18 cellular contexts compared by ENCODE assay signal in the genomic region with DNA sequence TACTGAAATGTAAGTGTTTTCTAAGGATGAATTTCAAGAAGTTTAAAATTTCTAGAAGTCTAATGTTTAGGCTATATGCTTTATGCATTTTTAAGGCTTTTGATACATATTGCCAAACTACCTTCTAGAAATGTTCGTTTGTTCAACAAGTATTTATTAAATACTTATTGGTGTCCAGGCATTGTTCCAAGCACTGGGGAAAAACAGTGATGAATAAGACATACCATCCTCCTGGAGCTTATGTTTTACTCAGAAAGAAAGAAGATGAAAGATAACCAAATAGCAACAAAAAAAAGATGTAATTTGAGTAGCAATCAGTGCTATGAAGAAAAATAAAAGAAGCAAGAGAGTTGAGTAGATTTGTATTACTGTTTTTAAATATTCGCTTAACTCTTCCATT.
DNase-seq lines count a peak whose midpoint lies in the region; ATAC-seq and TF ChIP-seq lines count a peak whose summit lies in the region.
"Had no signal": no experiment of that assay in that cellular context is flagged by ENCODE, and none has a peak within 500 bp of the region (broad histone marks: within the 10 kb centered on the region; RNA-seq: fewer than 3 reads in every experiment).

No MANE protein-coding gene starts in this region.

- H2BK120ac ChIP-seq in IMR-90 (ENCODE audit: low read depth, low read length): no peak overlapping the region

- no peak overlapping the region for H3K56ac ChIP-seq in IMR-90 (ENCODE audit: extremely low read depth, insufficient read depth, low read length)

- dilution Hi-C loops in IMR-90 (cut with HindIII; ENCODE audit: low sequenced_read_pairs, unreplicated experiment): no loop called here

- no peaks in the 10 kb centered on the region for H3K36me3 ChIP-seq in IMR-90 (ENCODE audit: control insufficient read depth, insufficient read depth, low read length)
- H3K36me3 ChIP-seq: MG63 had no signal

- no peak overlapping the region for H4K5ac ChIP-seq in IMR-90 (ENCODE audit: low read depth, low read length)

- H3K4me2 ChIP-seq in IMR-90 (ENCODE audit: low read depth, low read length): no peak overlapping the region
- H3K4me2 ChIP-seq: KMS-11 had no signal

- H4K8ac ChIP-seq in IMR-90 (ENCODE audit: low read depth in 2 of 2, low read length in 2 of 2): no peak overlapping the region

- H3K4ac ChIP-seq in IMR-90 (ENCODE audit: low read depth, low read length): no peak overlapping the region

- intact Hi-C loops in IMR-90 (cut with micrococcal nuclease): no loop called here

- WGBS in IMR-90 (ENCODE audit: extremely low coverage in 2 of 2, insufficient read length in 1 of 2), 2 experiments: no CpG with 5 or more reads among the region's 2 CpGs

- POLR2A ChIA-PET in IMR-90 (lab: Charles Lee; ENCODE audit: unreplicated experiment): no interaction called here

- H2BK5ac ChIP-seq in IMR-90 (ENCODE audit: low read depth, low read length, poor library complexity, severe bottlenecking): no peak overlapping the region

- CTCF ChIA-PET in IMR-90 (lab: Yijun Ruan, JAX): no interaction called here

- H3K14ac ChIP-seq in IMR-90 (replicated peaks; ENCODE audit: low read depth, low read length): no peak overlapping the region

- DNase-seq in AG10803 (ENCODE audit: low read depth): peak; percentile 17
- DNase-seq in IMR-90: peak; percentile 73
- peak; percentile 23 for DNase-seq in dedifferentiated amniotic fluid mesenchymal stem cell (ENCODE audit: extremely low spot score)
- peak; percentile 86 for DNase-seq in iris pigment epithelial cell (ENCODE audit: low read depth)
- no peak for DNase-seq in SW 1271 (lab: John Stamatoyannopoulos, UW)
- DNase-seq in LoVo (ENCODE audit: low spot score): no peak
- no peak for DNase-seq in AG20443 (ENCODE audit: low spot score)
- DNase-seq: CD8-positive, alpha-beta memory T cell; DND-41; GF-D8; GOT3; MG63; NCI-H1092 treated with DMSO at 0.1 percent for 48 hours; NCI-H187; NCI-H69; SHP77 treated with DMSO at 0.1 percent for 48 hours had no signal

- no peaks in the 10 kb centered on the region; the same call in 1 of the 2 replicates for H3K9me1 ChIP-seq in IMR-90 (ENCODE audit: insufficient read depth, low read length)

- no peak overlapping the region for H2AFZ ChIP-seq in IMR-90 (replicated peaks; ENCODE audit: low read length, poor library complexity)

- H2BK20ac ChIP-seq in IMR-90 (ENCODE audit: low read depth, low read length): no peak overlapping the region

- no peaks in the 10 kb centered on the region for H3K9me3 ChIP-seq in IMR-90 (ENCODE audit: control insufficient read depth, insufficient read depth, low read length)
- H3K9me3 ChIP-seq: MG63 had no signal

- H2AK5ac ChIP-seq in IMR-90 (ENCODE audit: low read depth, low read length): no peak overlapping the region

- TF ChIP-seq RAD21 in IMR-90 (IDR thresholded peaks at IDR 0.05; ENCODE audit: low read length): no peak

- H4K20me1 ChIP-seq in IMR-90 (ENCODE audit: insufficient read depth, low read length): no peaks in the 10 kb centered on the region

- H3K4me3 ChIP-seq in AG10803 (ENCODE audit: low read length) (no peak overlapping the region), IMR-90 (ENCODE audit: insufficient read depth, low read depth, low read length) (no peak overlapping the region)
- H3K4me3 ChIP-seq: MG63 had no signal

- no peak overlapping the region for H3K27ac ChIP-seq in IMR-90 (ENCODE audit: insufficient read depth, low read length)
- H3K27ac ChIP-seq: KMS-11 had no signal

- H3K79me1 ChIP-seq in IMR-90 (ENCODE audit: low read depth in 1 of 2, low read length in 2 of 2): no peaks in the 10 kb centered on the region

- TF ChIP-seq CTCF in AG10803 (conservative IDR thresholded peaks at IDR 0.05; ENCODE audit: low read length): no peak
- no peak for TF ChIP-seq CTCF in IMR-90 (conservative IDR thresholded peaks at IDR 0.05; ENCODE audit: low read depth, low read length)

- H3K9ac ChIP-seq in IMR-90 (ENCODE audit: low read depth, low read length): no peak overlapping the region
- H3K9ac ChIP-seq: KMS-11 had no signal

- in situ Hi-C loops in IMR-90 (cut with MboI; ENCODE audit: low sequenced_read_pairs): no loop called here

- no peak overlapping the region for H4K91ac ChIP-seq in IMR-90 (ENCODE audit: insufficient read depth, low read depth, low read length)

- no peaks in the 10 kb centered on the region for H3K4me1 ChIP-seq in IMR-90 (ENCODE audit: control insufficient read depth, insufficient read depth, low read length)

- peak; percentile 51; the same call in 1 of the 2 replicates for ATAC-seq in IMR-90 (ENCODE audit: low read depth)
- ATAC-seq: HepG2 had no signal

- no peaks in the 10 kb centered on the region for H3K27me3 ChIP-seq in IMR-90 (ENCODE audit: control insufficient read depth, insufficient read depth, low read length)
- H3K27me3 ChIP-seq: MG63 had no signal

- H3K18ac ChIP-seq in IMR-90 (ENCODE audit: low read depth, low read length): no peak overlapping the region

- no peak for TF ChIP-seq POLR2A in IMR-90 (IDR thresholded peaks at IDR 0.05; ENCODE audit: low read depth, low read length)

- H2BK15ac ChIP-seq in IMR-90 (ENCODE audit: low read depth, low read length): no peak overlapping the region

- H2AK9ac ChIP-seq in IMR-90 (replicated peaks; ENCODE audit: low read depth, low read length, poor library complexity): no peak overlapping the region

- H3K23ac ChIP-seq in IMR-90 (ENCODE audit: low read depth, low read length): no peak overlapping the region

- no TSS peak for BruUV-seq in IMR-90 (replicated peaks; lab: Mats Ljungman, UMichigan)

TF ChIP-seq in IMR-90, 13 proteins besides CTCF, POLR2A, EP300 and RAD21:
- no peak for TF ChIP-seq RFX5 (IDR thresholded peaks at IDR 0.05; ENCODE audit: low read depth, low read length)
- TF ChIP-seq, protein P1, sequence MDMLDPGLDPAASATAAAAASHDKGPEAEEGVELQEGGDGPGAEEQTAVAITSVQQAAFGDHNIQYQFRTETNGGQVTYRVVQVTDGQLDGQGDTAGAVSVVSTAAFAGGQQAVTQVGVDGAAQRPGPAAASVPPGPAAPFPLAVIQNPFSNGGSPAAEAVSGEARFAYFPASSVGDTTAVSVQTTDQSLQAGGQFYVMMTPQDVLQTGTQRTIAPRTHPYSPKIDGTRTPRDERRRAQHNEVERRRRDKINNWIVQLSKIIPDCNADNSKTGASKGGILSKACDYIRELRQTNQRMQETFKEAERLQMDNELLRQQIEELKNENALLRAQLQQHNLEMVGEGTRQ (IDR thresholded peaks at IDR 0.05; ENCODE audit: low read depth, low read length): no peak
- no peak for TF ChIP-seq NFE2L2 (IDR thresholded peaks at IDR 0.05; ENCODE audit: low read depth, low read length)
- TF ChIP-seq RCOR1 (IDR thresholded peaks at IDR 0.05; ENCODE audit: insufficient replicate concordance, low read length): no peak
- no peak for TF ChIP-seq FOS (IDR thresholded peaks at IDR 0.05; ENCODE audit: low read depth, low read length)
- no peak for TF ChIP-seq SMC3 (IDR thresholded peaks at IDR 0.05; ENCODE audit: low read depth, low read length)
- TF ChIP-seq MXI1 (IDR thresholded peaks at IDR 0.05; ENCODE audit: borderline replicate concordance, low read depth, low read length): no peak
- no peak for TF ChIP-seq CHD1 (IDR thresholded peaks at IDR 0.05; ENCODE audit: low read depth, low read length)
- TF ChIP-seq MAZ (IDR thresholded peaks at IDR 0.05; ENCODE audit: borderline replicate concordance, low read depth, low read length): no peak
- no peak for TF ChIP-seq BHLHE40 (IDR thresholded peaks at IDR 0.05; ENCODE audit: low read depth, low read length)
- no peak for TF ChIP-seq MAFK (IDR thresholded peaks at IDR 0.05; ENCODE audit: low read depth, low read length)
- TF ChIP-seq, protein P2, sequence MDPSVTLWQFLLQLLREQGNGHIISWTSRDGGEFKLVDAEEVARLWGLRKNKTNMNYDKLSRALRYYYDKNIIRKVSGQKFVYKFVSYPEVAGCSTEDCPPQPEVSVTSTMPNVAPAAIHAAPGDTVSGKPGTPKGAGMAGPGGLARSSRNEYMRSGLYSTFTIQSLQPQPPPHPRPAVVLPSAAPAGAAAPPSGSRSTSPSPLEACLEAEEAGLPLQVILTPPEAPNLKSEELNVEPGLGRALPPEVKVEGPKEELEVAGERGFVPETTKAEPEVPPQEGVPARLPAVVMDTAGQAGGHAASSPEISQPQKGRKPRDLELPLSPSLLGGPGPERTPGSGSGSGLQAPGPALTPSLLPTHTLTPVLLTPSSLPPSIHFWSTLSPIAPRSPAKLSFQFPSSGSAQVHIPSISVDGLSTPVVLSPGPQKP (IDR thresholded peaks at IDR 0.05; ENCODE audit: borderline replicate concordance, low read depth, low read length): no peak
- TF ChIP-seq CEBPB (IDR thresholded peaks at IDR 0.05; ENCODE audit: low read depth, low read length): no peak

Comparison
In these comparisons a context has a peak if more than half of its experiments do, and no peak if none do; other contexts are left out.
1. DNase-seq: peak in AG10803 (single experiment), IMR-90 (single experiment), dedifferentiated amniotic fluid mesenchymal stem cell (single experiment) and iris pigment epithelial cell (single experiment); none in SW 1271 (0 of 2), LoVo (single experiment) and AG20443 (single experiment).